Comparison of ENCODE assay signal across 8 cellular contexts in genomic region chr4:81470456-81471327, GRCh38. TPM values are rescaled to one million over a fixed set of nuclear protein-coding genes. Genes with fewer than 3 reads are reported as not detected.
A peak's percentile ranks its signal among the peaks of the same experiment; 100 is the strongest.
DNase-seq lines count a peak whose midpoint lies in the region; ATAC-seq, FAIRE-seq and TF ChIP-seq lines count a peak whose summit lies in the region.

No MANE protein-coding gene starts in this region.

- TF ChIP-seq CTCF in A673 (conservative IDR thresholded peaks at IDR 0.05; ENCODE audit: low read depth, low read length) (no peak), VCaP (conservative IDR thresholded peaks at IDR 0.05) (no peak), kidney (IDR thresholded peaks at IDR 0.05; ENCODE audit: borderline replicate concordance, extremely low read depth, insufficient read depth) (no peak)

- intact Hi-C loops in A673 (cut with micrococcal nuclease; ENCODE audit: unreplicated experiment) = no loop called here
- intact Hi-C loops in kidney (cut with DNase I) = no loop called here

- H3K36me3 ChIP-seq in A673 (ENCODE audit: insufficient read depth, low read length, poor library complexity, severe bottlenecking) (no peaks in the 10 kb centered on the region), kidney (ENCODE audit: control insufficient read depth in 1 of 2, insufficient read depth in 2 of 2, low read length in 2 of 2) (no peaks in the 10 kb centered on the region)

- H3K4me3 ChIP-seq in A673 (ENCODE audit: low read depth, low read length, poor library complexity, severe bottlenecking) (peak overlapping the region; percentile 69), kidney (ENCODE audit: low read length in 2 of 2) (peak overlapping the region; percentile 82 to 95), skin epidermis (peak overlapping the region; percentile 59 to 92 (median 84))

- peaks cover 20% of the 10 kb centered on the region for H3K4me1 ChIP-seq in A673 (ENCODE audit: insufficient read depth, low read length, poor library complexity, severe bottlenecking)
- H3K4me1 ChIP-seq in kidney (ENCODE audit: control insufficient read depth in 1 of 2, insufficient read depth in 1 of 2, low read depth in 1 of 2, low read length in 2 of 2) = peaks cover 5 to 8% of the 10 kb centered on the region in 2 donors

- CTCF ChIA-PET in A673 (lab: Charles Lee) = interaction anchor here (0.8 to 1.7 kb wide), 3 partner anchors 217 to 798 kb away, joined by 3 to 6 read pairs (median 6); no protein-coding TSS in a partner anchor

- TSS peak; percentile 61 for BruUV-seq in A673 (replicated peaks; lab: Mats Ljungman, UMichigan)

- POLR2A ChIA-PET in A673 (lab: Charles Lee; ENCODE audit: low non-redundant PET) = interaction anchor here (0.6 kb wide), 1 partner anchor 72 kb away, joined by 3 read pairs; no protein-coding TSS in a partner anchor

- no peak for ATAC-seq in GM19351 (IDR thresholded peaks at IDR 0.05; ENCODE audit: unreplicated experiment)

- H3K9me3 ChIP-seq in A673 (ENCODE audit: low read depth, low read length, poor library complexity, severe bottlenecking) (no peaks in the 10 kb centered on the region), kidney (ENCODE audit: control insufficient read depth in 1 of 2, low read length in 2 of 2) (no peaks in the 10 kb centered on the region)

- H3K9ac ChIP-seq in kidney (ENCODE audit: low read length in 2 of 2) = peak overlapping the region; percentile 89 to 92

- no peak for FAIRE-seq in kidney (lab: Jason Lieb, UNC)

- no peaks in the 10 kb centered on the region for H3K27me3 ChIP-seq in A673 (replicated peaks; ENCODE audit: insufficient read depth, low read depth, low read length, poor library complexity)

- DNase-seq in A673 (ENCODE audit: low spot score) (peak; percentile 23), HK-2 (ENCODE audit: unreplicated experiment) (peak; percentile 44), cerebellar cortex (ENCODE audit: low spot score) (peak; percentile 58), kidney (peak; percentile 81), DMS153 treated with DMSO at 0.1 percent for 48 hours (lab: John Stamatoyannopoulos, UW; ENCODE audit: unreplicated experiment) (no peak)

- H3K27ac ChIP-seq in A673 (ENCODE audit: low read depth, low read length, poor library complexity, severe bottlenecking) (peak overlapping the region; percentile 71), VCaP (peak overlapping the region; percentile 86), kidney (ENCODE audit: low read depth in 2 of 2, low read length in 2 of 2) (peak overlapping the region; percentile 77 to 95), skin epidermis (peak overlapping the region; percentile 64 to 98 (median 90))

RNA-seq across cellular contexts. Expression of gene RASGEF1B, which starts 1.0 kb away (rescaled TPM):
- total RNA-seq in A673 (2021) (6.4 and 8.1 TPM in 2 replicates), kidney (15.0 TPM)
- 8.3 TPM for polyA plus RNA-seq in kidney (ENCODE audit: insufficient read depth, low read depth, low replicate concordance)
